Comparison of ENCODE assay signal across 23 cellular contexts in genomic region chr14:101286271-101287018, GRCh38.
DNase-seq lines count a peak whose midpoint lies in the region; ATAC-seq and TF ChIP-seq lines count a peak whose summit lies in the region.
"Had no signal": no experiment of that assay in that cellular context is flagged by ENCODE, and none has a peak within 500 bp of the region (broad histone marks: within the 10 kb centered on the region; RNA-seq: fewer than 3 reads in every experiment).

No MANE protein-coding gene starts in this region.

- no peak overlapping the region for H2AK5ac ChIP-seq in trophoblast cell (ENCODE audit: low read length)

- H3K9ac ChIP-seq in trophoblast cell (ENCODE audit: low read length): no peak overlapping the region

- H2AFZ ChIP-seq in trophoblast cell (ENCODE audit: insufficient read depth, low read length, poor library complexity): no peak overlapping the region

- no peaks in the 10 kb centered on the region for H3K27me3 ChIP-seq in trophoblast cell (ENCODE audit: insufficient read depth, low read length)

- H2BK5ac ChIP-seq in trophoblast cell (ENCODE audit: low read depth, low read length, poor library complexity): no peak overlapping the region

- WGBS in trophoblast cell (ENCODE audit: extremely low coverage, insufficient coverage, insufficient read length): no CpG with 5 or more reads among the region's 19 CpGs

- H4K91ac ChIP-seq in trophoblast cell (ENCODE audit: low read depth, low read length): peak overlapping the region; percentile 15

- H3K18ac ChIP-seq in trophoblast cell (ENCODE audit: low read length): no peak overlapping the region

- no peak overlapping the region for H3K4ac ChIP-seq in trophoblast cell (ENCODE audit: low read depth, low read length)

- H3K23ac ChIP-seq in trophoblast cell (ENCODE audit: low read length): no peak overlapping the region

- intact Hi-C loops in mucosa of descending colon (cut with DNase I, micrococcal nuclease): no loop called here

- no peak overlapping the region for H2BK120ac ChIP-seq in trophoblast cell (ENCODE audit: insufficient read depth, low read length, poor library complexity)

- H3K36me3 ChIP-seq in mucosa of descending colon (ENCODE audit: low read depth): no peaks in the 10 kb centered on the region
- no peaks in the 10 kb centered on the region for H3K36me3 ChIP-seq in trophoblast cell (ENCODE audit: control insufficient read depth in 1 of 2, insufficient read depth in 2 of 2, low read length in 2 of 2)

- peak; percentile 37 for ATAC-seq in mucosa of descending colon
- no peak for ATAC-seq in left lobe of liver
- ATAC-seq in GM21576 (IDR thresholded peaks at IDR 0.05; ENCODE audit: unreplicated experiment): no peak
- ATAC-seq: PC-3 had no signal

- TF ChIP-seq CTCF in mucosa of descending colon (IDR thresholded peaks at IDR 0.05): no peak

- no peak overlapping the region for H3K4me3 ChIP-seq in mucosa of descending colon
- H3K4me3 ChIP-seq in trophoblast cell (ENCODE audit: low read depth, low read length): no peak overlapping the region

- no peak overlapping the region for H2BK12ac ChIP-seq in trophoblast cell (ENCODE audit: low read length)

- no peaks in the 10 kb centered on the region for H3K9me3 ChIP-seq in mucosa of descending colon
- H3K9me3 ChIP-seq in trophoblast cell (ENCODE audit: insufficient read depth, low read depth, low read length): peaks cover 1% of the 10 kb centered on the region

- H3K79me2 ChIP-seq in trophoblast cell (ENCODE audit: control insufficient read depth, insufficient read depth, low read length, poor library complexity): no peaks in the 10 kb centered on the region

- no peak overlapping the region for H3K14ac ChIP-seq in trophoblast cell (ENCODE audit: low read length)

- no peak overlapping the region for H3K27ac ChIP-seq in trophoblast cell (ENCODE audit: low read depth, low read length)
- H3K27ac ChIP-seq: 22Rv1 had no signal

- DNase-seq in NCI-H748 (lab: John Stamatoyannopoulos, UW; ENCODE audit: unreplicated experiment) (peak; percentile 5), NCI-H748 treated with DMSO at 0.1 percent for 48 hours (lab: John Stamatoyannopoulos, UW) (no peak), mucosa of descending colon (peak in 1 of 3 donors; percentile 35), trophoblast cell (no peak), NCI-H345 treated with DMSO at 0.1 percent for 48 hours (lab: John Stamatoyannopoulos, UW; ENCODE audit: unreplicated experiment) (no peak), left lobe of liver (ENCODE audit: low spot score) (no peak)
- DNase-seq: Calu3; DMS79 treated with DMSO at 0.1 percent for 48 hours; GF-D8; H7; KBM-7; MV-4-11; NCI-H1105; NCI-H1436 treated with DMSO at 0.1 percent for 48 hours; NCI-H187 treated with DMSO at 0.1 percent for 48 hours; NCI-H2171 treated with DMSO at 0.1 percent for 48 hours; NCI-H345; NCI-H524; NCI-H82; NK-92 treated with Interleukin-12 subunit alpha and Interleukin-12 subunit beta, amount 100 ng/mL, for 24 hours; PC-3 had no signal

- no peak overlapping the region for H3K4me2 ChIP-seq in trophoblast cell (ENCODE audit: low read length)

- H3K4me1 ChIP-seq in mucosa of descending colon (ENCODE audit: low read depth) (peaks cover 8% of the 10 kb centered on the region), trophoblast cell (ENCODE audit: control insufficient read depth in 1 of 2, insufficient read depth in 2 of 2, low read length in 2 of 2) (peaks cover 0 to 2% of the 10 kb centered on the region in 2 experiments)

- H3K79me1 ChIP-seq in trophoblast cell (ENCODE audit: low read length): no peaks in the 10 kb centered on the region

- no peak overlapping the region for H4K8ac ChIP-seq in trophoblast cell (ENCODE audit: low read depth, low read length)

- H4K12ac ChIP-seq in trophoblast cell (ENCODE audit: low read depth, low read length): no peak overlapping the region
